In the genomic region with DNA sequence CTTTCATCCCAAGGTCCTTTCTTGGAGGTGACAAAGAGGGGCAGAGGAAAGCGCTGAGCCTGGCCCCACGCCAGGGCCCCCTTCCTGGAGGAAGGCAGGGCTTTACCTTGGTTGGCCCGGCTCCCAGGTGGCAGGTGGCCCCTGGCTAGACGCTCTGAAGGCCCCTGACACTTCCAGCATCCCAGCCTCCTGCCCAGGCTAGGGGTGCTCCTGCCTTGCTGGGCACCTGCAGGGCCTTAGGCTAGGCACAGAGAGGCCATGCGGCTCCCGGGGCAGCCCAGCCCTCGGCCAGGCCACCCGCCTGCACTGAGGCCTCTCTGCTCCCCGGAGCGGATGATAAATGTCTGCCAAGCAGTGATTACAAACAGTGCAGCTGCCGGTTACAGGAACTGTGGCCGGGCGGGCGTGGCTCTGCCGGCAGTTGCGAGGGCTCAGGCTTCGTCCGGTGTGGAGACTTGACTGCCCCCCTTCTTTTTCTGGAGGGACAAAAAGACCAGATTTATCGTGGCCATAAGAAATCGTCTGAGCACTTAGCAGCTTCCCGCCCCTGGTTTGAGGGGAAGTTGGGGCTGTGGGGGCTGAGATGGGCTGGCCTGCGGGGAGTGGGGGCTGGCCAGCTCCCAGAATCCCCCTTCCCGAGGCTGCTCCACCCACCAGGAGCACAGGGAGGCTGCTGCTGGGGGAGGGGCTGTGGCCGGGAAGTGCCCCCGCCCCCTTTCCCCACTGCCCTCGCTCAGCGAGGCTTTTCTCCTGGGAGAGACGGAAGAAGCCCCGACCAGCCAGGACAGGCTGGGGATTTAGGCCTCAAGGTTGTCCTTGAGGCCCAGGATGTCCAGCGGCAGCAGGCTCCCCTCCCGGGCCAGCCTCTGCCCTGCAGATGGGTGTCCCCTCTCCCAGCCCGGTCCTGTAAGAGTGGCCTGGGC, we compare ENCODE assay signal across 8 cellular contexts. TPM values are rescaled to one million over a fixed set of nuclear protein-coding genes. Genes with fewer than 3 reads are reported as not detected.
DNase-seq lines count a peak whose midpoint lies in the region; ATAC-seq and TF ChIP-seq lines count a peak whose summit lies in the region.

No MANE protein-coding gene starts in this region.

- peak; percentile 91 for ATAC-seq in gastroesophageal sphincter
- ATAC-seq in HG02678 (IDR thresholded peaks at IDR 0.05; ENCODE audit: unreplicated experiment): no peak
- no peak for ATAC-seq in GM18873 (IDR thresholded peaks at IDR 0.05; ENCODE audit: low FRiP score, unreplicated experiment)

- H3K4me1 ChIP-seq in HAP-1 (peaks cover 17% of the 10 kb centered on the region), OCI-LY3 (ENCODE audit: low read length) (no peaks in the 10 kb centered on the region), gastroesophageal sphincter (peaks cover 2 to 49% (median 29%) of the 10 kb centered on the region in 3 donors), neuron (ENCODE audit: insufficient read depth, low read length) (peaks cover 47% of the 10 kb centered on the region)

- no peak overlapping the region for H3K4me3 Mint-ChIP-seq in activated naive CD4-positive, alpha-beta T cell treated with anti-CD3 and anti-CD28 coated beads, Interleukin-2, amount 10 ng/mL, durations not matched to agents 7 days and 5 days

- peak overlapping the region; percentile 30 for H3K4me2 ChIP-seq in OCI-LY3 (ENCODE audit: low read length)

- peak; percentile 2 to 22 for TF ChIP-seq POLR2A in gastroesophageal sphincter (IDR thresholded peaks at IDR 0.05)

- H3K4me3 ChIP-seq in AG09309 (ENCODE audit: control insufficient read depth, low read depth, low read length): peak overlapping the region; percentile 14
- H3K4me3 ChIP-seq in HAP-1: peak overlapping the region; percentile 20
- H3K4me3 ChIP-seq in OCI-LY3 (ENCODE audit: low read length): peak overlapping the region; percentile 17
- H3K4me3 ChIP-seq in gastroesophageal sphincter: peak overlapping the region in 1 of 2 donors; percentile 31
- peak overlapping the region; percentile 41 for H3K4me3 ChIP-seq in neuron (ENCODE audit: low read length)

- no peaks in the 10 kb centered on the region for H3K9me3 ChIP-seq in HAP-1
- no peaks in the 10 kb centered on the region for H3K9me3 ChIP-seq in OCI-LY3 (ENCODE audit: insufficient read depth, low read length)
- no peaks in the 10 kb centered on the region for H3K9me3 ChIP-seq in gastroesophageal sphincter
- no peaks in the 10 kb centered on the region for H3K9me3 ChIP-seq in neuron (ENCODE audit: low read length)

- in situ Hi-C loops in HAP-1 (cut with MboI; ENCODE audit: low sequenced_read_pairs): no loop called here

- H3K27ac ChIP-seq in OCI-LY3 (ENCODE audit: low read length): no peak overlapping the region
- peak overlapping the region; percentile 47 to 88 (median 80) for H3K27ac ChIP-seq in gastroesophageal sphincter

- H3K4me1 Mint-ChIP-seq in activated naive CD4-positive, alpha-beta T cell treated with anti-CD3 and anti-CD28 coated beads, Interleukin-2, amount 10 ng/mL, durations not matched to agents 7 days and 5 days: peaks cover 28% of the 10 kb centered on the region

- H3K9me3 Mint-ChIP-seq in activated naive CD4-positive, alpha-beta T cell treated with anti-CD3 and anti-CD28 coated beads, Interleukin-2, amount 10 ng/mL, durations not matched to agents 7 days and 5 days: no peaks in the 10 kb centered on the region

- H3K27me3 ChIP-seq in HAP-1 (ENCODE audit: low read depth) (no peaks in the 10 kb centered on the region), OCI-LY3 (ENCODE audit: low read depth, low read length) (no peaks in the 10 kb centered on the region), gastroesophageal sphincter (peaks cover 15% of the 10 kb centered on the region), neuron (ENCODE audit: insufficient read depth, low read length) (no peaks in the 10 kb centered on the region)

- TF ChIP-seq CTCF in AG09309 (IDR thresholded peaks at IDR 0.05; ENCODE audit: control insufficient read depth, insufficient read depth, low read depth, low read length, missing control alignments): no peak
- no peak for TF ChIP-seq CTCF in OCI-LY3 (IDR thresholded peaks at IDR 0.05; ENCODE audit: low read depth, low read length)
- TF ChIP-seq CTCF in gastroesophageal sphincter (IDR thresholded peaks at IDR 0.05): peak in 1 of 4 experiments; percentile 11

- TF ChIP-seq EP300 in gastroesophageal sphincter (IDR thresholded peaks at IDR 0.05): no peak

- CTCF ChIA-PET in activated naive CD4-positive, alpha-beta T cell treated with anti-CD3 and anti-CD28 coated beads, Interleukin-2, amount 10 ng/mL, durations not matched to agents 7 days and 5 days (lab: Charles Lee): no interaction called here

- 0 to 13% methylated on average over 1 to 3 of the region's 32 CpGs for WGBS in gastroesophageal sphincter (ENCODE audit: low coverage in 1 of 2), 2 donors

- H3K79me2 ChIP-seq in OCI-LY3 (ENCODE audit: low read length): no peaks in the 10 kb centered on the region

- DNase-seq in AG09309 (ENCODE audit: low read depth) (peak; percentile 23), HAP-1 (ENCODE audit: low spot score in 2 of 2) (peak; percentile 49 to 87)
- peak; percentile 64 for DNase-seq in activated naive CD4-positive, alpha-beta T cell treated with anti-CD3 and anti-CD28 coated beads, Interleukin-2, amount 10 ng/mL, durations not matched to agents 7 days and 5 days

- H3K36me3 ChIP-seq in HAP-1 (replicated peaks) (no peaks in the 10 kb centered on the region), OCI-LY3 (replicated peaks; ENCODE audit: low read depth, low read length) (no peaks in the 10 kb centered on the region), gastroesophageal sphincter (no peaks in the 10 kb centered on the region), neuron (ENCODE audit: insufficient read depth, low read length) (no peaks in the 10 kb centered on the region)

- peak overlapping the region; percentile 52 for H3K27ac Mint-ChIP-seq in activated naive CD4-positive, alpha-beta T cell treated with anti-CD3 and anti-CD28 coated beads, Interleukin-2, amount 10 ng/mL, durations not matched to agents 7 days and 5 days

- H3K36me3 Mint-ChIP-seq in activated naive CD4-positive, alpha-beta T cell treated with anti-CD3 and anti-CD28 coated beads, Interleukin-2, amount 10 ng/mL, durations not matched to agents 7 days and 5 days: no peaks in the 10 kb centered on the region

- H2AFZ ChIP-seq in OCI-LY3 (ENCODE audit: low read depth, low read length) (0 out of 2 replicates have a peak overlapping the region, but pooled peaks have one; percentile 1), neuron (ENCODE audit: low read depth, low read length) (peak overlapping the region; percentile 62)

- peaks cover 39% of the 10 kb centered on the region for H3K27me3 Mint-ChIP-seq in activated naive CD4-positive, alpha-beta T cell treated with anti-CD3 and anti-CD28 coated beads, Interleukin-2, amount 10 ng/mL, durations not matched to agents 7 days and 5 days

- no peaks in the 10 kb centered on the region for H4K20me1 ChIP-seq in OCI-LY3 (ENCODE audit: insufficient read depth, low read length)

- H3K9ac ChIP-seq in OCI-LY3 (ENCODE audit: low read length): no peak overlapping the region

RNA-seq across cellular contexts. Expression of gene UBAC1, which starts 31.6 kb away (rescaled TPM):
- 10 to 100 TPM; 52.9 to 76.3 (median 63.5) TPM for total RNA-seq in gastroesophageal sphincter
